8 cellular contexts compared by ENCODE assay signal in genomic region chr15:85380860-85381535, GRCh38. TPM values are rescaled to one million over a fixed set of nuclear protein-coding genes. Genes with fewer than 3 reads are reported as not detected.
DNase-seq lines count a peak whose midpoint lies in the region; TF ChIP-seq lines count a peak whose summit lies in the region.

No MANE protein-coding gene starts in this region.

- H3K9me3 Mint-ChIP-seq in neural progenitor cell, result peaks cover 9% of the 10 kb centered on the region

- peaks cover 18% of the 10 kb centered on the region for H3K4me1 ChIP-seq in GM23248 (ENCODE audit: insufficient read depth)
- peaks cover 0 to 47% (median 18%) of the 10 kb centered on the region in 3 donors for H3K4me1 ChIP-seq in esophagus squamous epithelium
- H3K4me1 ChIP-seq in neural progenitor cell, result peaks cover 17% of the 10 kb centered on the region
- H3K4me1 ChIP-seq in thymus (ENCODE audit: control insufficient read depth, insufficient read depth, low read length), result peaks cover 4% of the 10 kb centered on the region

- H3K9me3 ChIP-seq in GM23248 (ENCODE audit: low read depth) (no peaks in the 10 kb centered on the region), esophagus squamous epithelium (no peaks in the 10 kb centered on the region), neural progenitor cell (ENCODE audit: low read depth) (no peaks in the 10 kb centered on the region), thymus (ENCODE audit: control insufficient read depth) (no peaks in the 10 kb centered on the region)

- peak overlapping the region; percentile 80 for H3K4me3 ChIP-seq in GM23248
- H3K4me3 ChIP-seq in esophagus squamous epithelium, result peak overlapping the region; percentile 76 to 99 (median 91)
- H3K4me3 ChIP-seq in neural progenitor cell, result peak overlapping the region; percentile 85
- peak overlapping the region; percentile 86 for H3K4me3 ChIP-seq in thymus (ENCODE audit: low read length)

- H4K20me1 ChIP-seq in GM23248 (ENCODE audit: insufficient read depth) (no peaks in the 10 kb centered on the region), neural progenitor cell (ENCODE audit: low read depth) (peaks cover 49% of the 10 kb centered on the region)

- H3K4me2 ChIP-seq in GM23248 (ENCODE audit: unreplicated experiment), result peak overlapping the region; percentile 97
- H3K4me2 ChIP-seq in neural progenitor cell, result peak overlapping the region; percentile 100

- H3K27ac ChIP-seq in GM23248, result peak overlapping the region; percentile 54
- peak overlapping the region; percentile 94 to 100 (median 96) for H3K27ac ChIP-seq in esophagus squamous epithelium
- H3K27ac ChIP-seq in neural progenitor cell, result peak overlapping the region; percentile 94
- peak overlapping the region; percentile 89 for H3K27ac ChIP-seq in thymus (ENCODE audit: low read depth)

- H3K9ac ChIP-seq in GM23248 (peak overlapping the region; percentile 80), neural progenitor cell (peak overlapping the region; percentile 57)

- H3K79me2 ChIP-seq in GM23248 (ENCODE audit: insufficient read depth) (peaks cover 50% of the 10 kb centered on the region), neural progenitor cell (ENCODE audit: low read depth) (peaks cover 50% of the 10 kb centered on the region)

- H3K27me3 Mint-ChIP-seq in neural progenitor cell (ENCODE audit: insufficient read depth, low read depth), result peaks cover 2% of the 10 kb centered on the region

- no peaks in the 10 kb centered on the region for H3K9me2 ChIP-seq in GM23248 (ENCODE audit: insufficient read depth)

- H3K27me3 ChIP-seq in GM23248 (replicated peaks; ENCODE audit: insufficient read depth) (no peaks in the 10 kb centered on the region), esophagus squamous epithelium (no peaks in the 10 kb centered on the region), neural progenitor cell (no peaks in the 10 kb centered on the region), thymus (ENCODE audit: control insufficient read depth, insufficient read depth) (no peaks in the 10 kb centered on the region)

- H3K36me3 ChIP-seq in GM23248 (ENCODE audit: low read depth), result no peaks in the 10 kb centered on the region
- H3K36me3 ChIP-seq in esophagus squamous epithelium, result peaks cover 0 to 2% (median 0%) of the 10 kb centered on the region in 3 donors
- H3K36me3 ChIP-seq in neural progenitor cell, result no peaks in the 10 kb centered on the region
- no peaks in the 10 kb centered on the region for H3K36me3 ChIP-seq in thymus (ENCODE audit: control insufficient read depth, insufficient read depth)

- peaks cover 14% of the 10 kb centered on the region for H3K36me3 Mint-ChIP-seq in neural progenitor cell

- H3K4me3 Mint-ChIP-seq in neural progenitor cell, result peak overlapping the region; percentile 93

- TF ChIP-seq CTCF in esophagus squamous epithelium (IDR thresholded peaks at IDR 0.05) (no peak), neural progenitor cell (IDR thresholded peaks at IDR 0.05) (no peak)

- in situ Hi-C loops in GM23248 (cut with MboI), result no loop called here

- H3K4me1 Mint-ChIP-seq in neural progenitor cell, result peaks cover 32% of the 10 kb centered on the region

- peaks cover 10% of the 10 kb centered on the region; the same call in 1 of the 2 replicates for H3F3A ChIP-seq in GM23248 (ENCODE audit: insufficient read depth)
- peaks cover 9% of the 10 kb centered on the region for H3F3A ChIP-seq in neural progenitor cell (ENCODE audit: low read depth)

- WGBS in GM23248 (ENCODE audit: low coverage in 1 of 2, low lambda C conversion rate in 2 of 2, missing lambda C conversion rate in 2 of 2), 2 experiments, result 0 to 2% methylated on average over 32 to 82 of the region's 84 CpGs
- 0 to 2% methylated on average over 13 of the region's 84 CpGs for WGBS in esophagus squamous epithelium, 2 donors
- whole genome bisulfite sequencing in thymus, result under 1% methylated on average over 84 of the region's 84 CpGs

- DNase-seq in ELF-1 (ENCODE audit: low read depth, low spot score) (peak; percentile 38), GM23248 (peak; percentile 74), M059J (ENCODE audit: low read depth) (peak; percentile 44), esophagus squamous epithelium (lab: John Stamatoyannopoulos, UW) (peak; percentile 17), neural progenitor cell (ENCODE audit: low spot score) (peak; percentile 90), epidermal melanocyte (ENCODE audit: insufficient read length, low spot score) (no peak)
- peak; percentile 80 for DNase-seq in activated CD8-positive, alpha-beta memory T cell treated with anti-CD3 and anti-CD28 coated beads, Interleukin-2, amount 50 U/mL, for 48 hours

- intact Hi-C loops in esophagus squamous epithelium (cut with DNase I), result no loop called here

- H3K27ac Mint-ChIP-seq in neural progenitor cell, result no peak overlapping the region

- H2AFZ ChIP-seq in GM23248 (peak overlapping the region; percentile 35), neural progenitor cell (replicated peaks) (peak overlapping the region; percentile 77)

- TF ChIP-seq POLR2A in esophagus squamous epithelium (IDR thresholded peaks at IDR 0.05), result peak in 1 of 4 donors; percentile 3

RNA-seq across cellular contexts. Expression of gene AKAP13, which starts 0.6 kb away (rescaled TPM):
- 27.7 and 45.0 TPM in 2 replicates for total RNA-seq in GM23248 (2014; rRNA removed; shearing (Covaris generic))
- polyA plus RNA-seq in GM23248 (2016; fragmentation: Nextera tagmentation; extraction: Ambion mirVana) (22.5 and 26.5 TPM in 2 replicates), thymus (49.8 TPM)
- 22.7 and 42.8 TPM in 2 replicates for total RNA-seq in M059J (2014; rRNA removed; shearing (Covaris generic))
- total RNA-seq in esophagus squamous epithelium (100 to 1,000 TPM in 1 of 4 donors, 10 to 100 TPM in 3; 57.3 to 178 (median 81.5) TPM), neural progenitor cell (ENCODE audit: low replicate concordance) (69.0 and 73.8 TPM in 2 replicates)
